In the genomic region with DNA sequence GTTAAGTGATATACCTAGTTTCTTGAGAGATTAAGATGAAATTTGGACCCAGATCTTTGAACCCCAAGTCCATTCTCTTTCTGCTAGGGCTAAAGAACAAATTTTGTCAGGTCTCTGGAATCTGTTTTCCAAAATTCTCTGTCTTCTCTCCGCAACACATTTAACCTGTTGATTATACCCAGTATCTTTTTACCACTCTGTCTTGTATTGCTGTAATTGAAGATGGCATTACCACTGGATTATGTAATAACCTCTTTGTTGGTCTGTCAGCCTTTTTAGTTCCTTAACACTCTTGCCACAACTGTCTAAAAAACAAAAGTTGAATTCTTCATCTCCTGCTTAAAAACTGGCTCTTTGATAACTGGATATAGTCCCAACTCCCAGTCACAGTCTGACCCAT, we compare ENCODE assay signal across 1 cellular context.
TF ChIP-seq lines count a peak whose summit lies in the region.

No MANE protein-coding gene starts in this region.

TF ChIP-seq in IMR-90, 13 proteins besides CTCF, POLR2A, EP300 and RAD21 (continued from another document):
- TF ChIP-seq, protein P1, sequence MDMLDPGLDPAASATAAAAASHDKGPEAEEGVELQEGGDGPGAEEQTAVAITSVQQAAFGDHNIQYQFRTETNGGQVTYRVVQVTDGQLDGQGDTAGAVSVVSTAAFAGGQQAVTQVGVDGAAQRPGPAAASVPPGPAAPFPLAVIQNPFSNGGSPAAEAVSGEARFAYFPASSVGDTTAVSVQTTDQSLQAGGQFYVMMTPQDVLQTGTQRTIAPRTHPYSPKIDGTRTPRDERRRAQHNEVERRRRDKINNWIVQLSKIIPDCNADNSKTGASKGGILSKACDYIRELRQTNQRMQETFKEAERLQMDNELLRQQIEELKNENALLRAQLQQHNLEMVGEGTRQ (IDR thresholded peaks at IDR 0.05; ENCODE audit: low read depth, low read length) = no peak
- TF ChIP-seq BHLHE40 (IDR thresholded peaks at IDR 0.05; ENCODE audit: low read depth, low read length) = no peak
- no peak for TF ChIP-seq RCOR1 (IDR thresholded peaks at IDR 0.05; ENCODE audit: insufficient replicate concordance, low read length)
- no peak for TF ChIP-seq FOS (IDR thresholded peaks at IDR 0.05; ENCODE audit: low read depth, low read length)
- TF ChIP-seq MAFK (IDR thresholded peaks at IDR 0.05; ENCODE audit: low read depth, low read length) = no peak
- no peak for TF ChIP-seq MXI1 (IDR thresholded peaks at IDR 0.05; ENCODE audit: borderline replicate concordance, low read depth, low read length)
- no peak for TF ChIP-seq MAZ (IDR thresholded peaks at IDR 0.05; ENCODE audit: borderline replicate concordance, low read depth, low read length)
- no peak for TF ChIP-seq CHD1 (IDR thresholded peaks at IDR 0.05; ENCODE audit: low read depth, low read length)
